13 cellular contexts compared by ENCODE assay signal in genomic region chr11:74278721-74279148, GRCh38. TPM values are rescaled to one million over a fixed set of nuclear protein-coding genes. Genes with fewer than 3 reads are reported as not detected.
DNase-seq lines count a peak whose midpoint lies in the region; ATAC-seq and TF ChIP-seq lines count a peak whose summit lies in the region.
"Had no signal": no experiment of that assay in that cellular context is flagged by ENCODE, and none has a peak within 500 bp of the region (broad histone marks: within the 10 kb centered on the region; RNA-seq: fewer than 3 reads in every experiment).

No MANE protein-coding gene starts in this region.

- DNase-seq in EH (ENCODE audit: low read depth): peak; percentile 99
- DNase-seq in foreskin keratinocyte: peak; percentile 54 to 74
- peak; percentile 90 for DNase-seq in renal cortical epithelial cell (ENCODE audit: low read depth)
- DNase-seq in NCI-H2227 (lab: John Stamatoyannopoulos, UW; ENCODE audit: unreplicated experiment): no peak
- no peak for DNase-seq in HEK293T (ENCODE audit: extremely low spot score)
- DNase-seq in DMS53 treated with DMSO at 0.1 percent for 48 hours (lab: John Stamatoyannopoulos, UW; ENCODE audit: unreplicated experiment): no peak
- DNase-seq: activated CD4-positive, CD25-positive, alpha-beta regulatory T cell; activated naive CD8-positive, alpha-beta T cell treated with anti-CD3 and anti-CD28 coated beads, Interleukin-2, amount 10 ng/mL, durations not matched to agents 7 days and 5 days; DMS153; retina; stimulated activated naive CD4-positive, alpha-beta T cell had no signal

- POLR2A ChIA-PET in HEK293T (lab: Yijun Ruan, JAX): no interaction called here

- CTCF ChIA-PET in HEK293T (lab: Yijun Ruan, JAX): interaction anchor here (1.5 kb wide), 1 partner anchor 23 kb away, joined by 4 read pairs; no protein-coding TSS in a partner anchor

- no peaks in the 10 kb centered on the region for H3K27me3 ChIP-seq in foreskin keratinocyte

- no peak overlapping the region for H3K27ac ChIP-seq in foreskin keratinocyte

- H3K4me1 ChIP-seq in foreskin keratinocyte: no peaks in the 10 kb centered on the region

- no peak for TF ChIP-seq CTCF in foreskin keratinocyte (conservative IDR thresholded peaks at IDR 0.05)

- ATAC-seq in SK-N-SH treated with all-trans-retinoic acid at 6 μM for 48 hours (peak; percentile 91), foreskin keratinocyte (peak; percentile 70), HG03108 (IDR thresholded peaks at IDR 0.05; ENCODE audit: unreplicated experiment) (no peak)

TF ChIP-seq in SK-N-SH treated with all-trans-retinoic acid at 6 μM for 48 hours, 23 proteins besides CTCF, POLR2A, EP300 and RAD21:
- TF ChIP-seq PATZ1 (CRISPR knock-in tag; IDR thresholded peaks at IDR 0.05; ENCODE audit: borderline replicate concordance) (no peak), ISL1 (CRISPR knock-in tag; IDR thresholded peaks at IDR 0.05) (0 out of 2 replicates have a peak, but pooled peaks have one; percentile 7)
TF ChIP-seq in SK-N-SH treated with all-trans-retinoic acid at 6 μM for 48 hours: peak in this region for 1.

TF ChIP-seq in HEK293T, 16 proteins besides CTCF, POLR2A, EP300 and RAD21:
- TF ChIP-seq ELF4 (IDR thresholded peaks at IDR 0.05): no peak
- TF ChIP-seq SUZ12 (IDR thresholded peaks at IDR 0.05): no peak
- TF ChIP-seq L3MBTL2 (conservative IDR thresholded peaks at IDR 0.05): no peak
- no peak for TF ChIP-seq CTBP1 (IDR thresholded peaks at IDR 0.05; ENCODE audit: borderline replicate concordance)
- TF ChIP-seq FOXA1 (IDR thresholded peaks at IDR 0.05): no peak
- no peak for TF ChIP-seq ARNT (IDR thresholded peaks at IDR 0.05)
- no peak for TF ChIP-seq NFRKB (IDR thresholded peaks at IDR 0.05)
- TF ChIP-seq LEF1 (IDR thresholded peaks at IDR 0.05; ENCODE audit: borderline replicate concordance): no peak
TF ChIP-seq in HEK293T: peak in this region for 0.

RNA-seq across cellular contexts. Expression of gene P4HA3, which starts 32.7 kb away (rescaled TPM):
- total RNA-seq in foreskin keratinocyte: 0.63 and 0.85 TPM in 2 replicates
- polyA plus RNA-seq in foreskin keratinocyte: 0.64 and 0.95 TPM in 2 replicates
- total RNA-seq in renal cortical epithelial cell: 10.2 and 12.7 TPM in 2 replicates
- total RNA-seq: activated naive CD8-positive, alpha-beta T cell treated with anti-CD3 and anti-CD28 coated beads, Interleukin-2, amount 10 ng/mL, durations not matched to agents 7 days and 5 days had no signal

Comparison
In these comparisons a context has a peak if more than half of its experiments do, and no peak if none do; other contexts are left out.
1. DNase-seq: peak in EH (single experiment), foreskin keratinocyte (2 of 2) and renal cortical epithelial cell (single experiment); none in NCI-H2227 (single experiment), HEK293T (single experiment) and DMS53 treated with DMSO at 0.1 percent for 48 hours (single experiment).